Comparison of ENCODE assay signal across 1 cellular context in genomic region chr3:177813322-177813721, GRCh38.
TF ChIP-seq lines count a peak whose summit lies in the region.

No MANE protein-coding gene starts in this region.

TF ChIP-seq in HepG2, 621 proteins besides CTCF, POLR2A, EP300 and RAD21 (continued from another document):
- TF ChIP-seq THYN1 (CRISPR knock-in tag; IDR thresholded peaks at IDR 0.05; ENCODE audit: borderline replicate concordance, low read depth): no peak
- TF ChIP-seq SPEN (CRISPR knock-in tag; IDR thresholded peaks at IDR 0.05; ENCODE audit: low read depth): no peak
